ENCODE assay signal across 1 cellular context in the genomic region with DNA sequence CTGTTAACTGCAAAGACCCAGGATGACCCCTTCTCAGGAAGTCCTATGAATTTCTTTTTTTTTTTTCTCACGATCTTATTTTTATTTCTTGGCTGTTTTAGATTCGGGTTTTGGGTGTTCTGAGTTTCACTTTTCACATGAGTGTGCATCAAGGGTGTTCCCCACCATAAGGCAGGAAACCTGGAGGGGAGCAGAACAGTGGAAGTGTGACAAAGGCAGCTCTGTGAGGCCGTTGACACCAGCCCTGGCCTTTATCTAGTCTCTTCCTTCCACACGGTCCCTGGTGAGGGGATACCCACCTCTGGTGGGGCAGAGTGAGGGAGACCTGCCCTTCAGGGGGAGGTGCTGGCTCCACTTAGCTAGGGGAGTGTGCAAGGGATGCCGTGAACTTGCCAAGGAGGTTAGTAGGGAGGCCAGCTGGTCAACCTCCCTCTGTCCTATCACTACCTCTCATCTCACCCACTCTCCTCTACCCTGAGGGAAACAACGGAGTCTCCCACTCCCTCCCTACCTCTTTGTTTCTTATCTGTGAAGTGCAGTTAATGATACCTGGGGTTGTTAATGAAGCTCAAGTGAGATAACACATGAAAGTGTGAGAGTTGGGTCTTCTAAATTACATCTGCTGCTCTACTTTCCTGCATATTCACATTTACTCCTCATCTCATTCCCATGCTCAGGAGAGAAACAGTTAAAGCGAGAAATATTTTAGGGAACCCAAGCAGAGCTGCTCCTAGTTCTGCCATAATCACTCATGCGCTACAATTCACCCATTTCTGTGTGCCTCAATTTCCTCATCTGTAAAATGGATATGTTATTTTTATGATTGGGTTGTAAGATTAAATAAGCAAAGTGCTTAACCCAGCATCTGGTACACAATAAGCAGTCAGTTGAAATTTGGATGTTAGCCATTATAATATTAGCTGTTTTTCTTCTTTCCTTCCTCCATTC.
TF ChIP-seq lines count a peak whose summit lies in the region.

No MANE protein-coding gene starts in this region.

TF ChIP-seq in HEK293, 187 proteins besides CTCF, POLR2A, EP300 and RAD21 (continued from another document):
- TF ChIP-seq, protein P1, sequence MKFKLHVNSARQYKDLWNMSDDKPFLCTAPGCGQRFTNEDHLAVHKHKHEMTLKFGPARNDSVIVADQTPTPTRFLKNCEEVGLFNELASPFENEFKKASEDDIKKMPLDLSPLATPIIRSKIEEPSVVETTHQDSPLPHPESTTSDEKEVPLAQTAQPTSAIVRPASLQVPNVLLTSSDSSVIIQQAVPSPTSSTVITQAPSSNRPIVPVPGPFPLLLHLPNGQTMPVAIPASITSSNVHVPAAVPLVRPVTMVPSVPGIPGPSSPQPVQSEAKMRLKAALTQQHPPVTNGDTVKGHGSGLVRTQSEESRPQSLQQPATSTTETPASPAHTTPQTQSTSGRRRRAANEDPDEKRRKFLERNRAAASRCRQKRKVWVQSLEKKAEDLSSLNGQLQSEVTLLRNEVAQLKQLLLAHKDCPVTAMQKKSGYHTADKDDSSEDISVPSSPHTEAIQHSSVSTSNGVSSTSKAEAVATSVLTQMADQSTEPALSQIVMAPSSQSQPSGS (tag by site-specific recombination; IDR thresholded peaks at IDR 0.05; ENCODE audit: low read depth) = no peak
- TF ChIP-seq EGR2 (tag by site-specific recombination; IDR thresholded peaks at IDR 0.05; ENCODE audit: low read depth) = peak; percentile 95
- TF ChIP-seq WT1 (tag by site-specific recombination; IDR thresholded peaks at IDR 0.05) = peak; percentile 50; the same call in 1 of the 2 replicates
- no peak for TF ChIP-seq ZSCAN30 (tag by site-specific recombination; IDR thresholded peaks at IDR 0.05)
- TF ChIP-seq SP7 (tag by site-specific recombination; IDR thresholded peaks at IDR 0.05) = 0 out of 2 replicates have a peak, but pooled peaks have one; percentile 23
